Comparison of ENCODE assay signal across 8 cellular contexts in genomic region chr2:74001781-74002514, GRCh38. TPM values are rescaled to one million over a fixed set of nuclear protein-coding genes. Genes with fewer than 3 reads are reported as not detected.
DNase-seq lines count a peak whose midpoint lies in the region; ATAC-seq and TF ChIP-seq lines count a peak whose summit lies in the region.

No MANE protein-coding gene starts in this region.

- no peaks in the 10 kb centered on the region for H3K9me3 ChIP-seq in CD8-positive, alpha-beta memory T cell (ENCODE audit: low read length)
- H3K9me3 ChIP-seq in colonic mucosa (no peaks in the 10 kb centered on the region), neutrophil (no peaks in the 10 kb centered on the region), PC-9 (ENCODE audit: insufficient read depth, low read depth) (no peaks in the 10 kb centered on the region)

- H3K9me2 ChIP-seq in PC-9 (ENCODE audit: insufficient read depth): no peaks in the 10 kb centered on the region

- peak; percentile 44 for ATAC-seq in GM19463 (IDR thresholded peaks at IDR 0.05; ENCODE audit: unreplicated experiment)
- peak; percentile 30 for ATAC-seq in HG03558 (IDR thresholded peaks at IDR 0.05; ENCODE audit: extremely low read depth, unreplicated experiment)

- H3K9ac ChIP-seq in colonic mucosa (ENCODE audit: low read depth in 2 of 2, low read length in 2 of 2): no peak overlapping the region

- intact Hi-C loops in colonic mucosa (cut with DNase I): no loop called here
- intact Hi-C loops in PC-9 (cut with micrococcal nuclease; ENCODE audit: unreplicated experiment): no loop called here

- DNase-seq in CD8-positive, alpha-beta memory T cell: no peak
- no peak for DNase-seq in colonic mucosa
- DNase-seq in PC-9: no peak
- DNase-seq in NCI-H1436 (lab: John Stamatoyannopoulos, UW): no peak
- no peak for DNase-seq in NCI-H187 (lab: John Stamatoyannopoulos, UW)

- peak overlapping the region; percentile 85 to 93 (median 87) for H3K4me3 Mint-ChIP-seq in CD8-positive, alpha-beta memory T cell

- H3K36me3 Mint-ChIP-seq in CD8-positive, alpha-beta memory T cell: peaks cover 0 to 17% (median 2%) of the 10 kb centered on the region in 3 donors

- peaks cover 43% of the 10 kb centered on the region for H3K4me1 ChIP-seq in CD8-positive, alpha-beta memory T cell (ENCODE audit: insufficient read depth, low read length)
- H3K4me1 ChIP-seq in colonic mucosa: peaks cover 10% of the 10 kb centered on the region
- peaks cover 16 to 35% of the 10 kb centered on the region in 2 experiments for H3K4me1 ChIP-seq in neutrophil (ENCODE audit: control insufficient read depth in 1 of 2, insufficient read depth in 1 of 2, low read depth in 1 of 2, low read length in 1 of 2)
- peaks cover 13% of the 10 kb centered on the region for H3K4me1 ChIP-seq in PC-9 (replicated peaks; ENCODE audit: insufficient read depth)

- H3K4me3 ChIP-seq in CD8-positive, alpha-beta memory T cell (ENCODE audit: low read length): peak overlapping the region; percentile 35
- H3K4me3 ChIP-seq in colonic mucosa (peak overlapping the region; percentile 51), neutrophil (ENCODE audit: low read depth in 1 of 2, low read length in 1 of 2) (peak overlapping the region; percentile 57 to 72), PC-9 (no peak overlapping the region)

- H3K4me1 Mint-ChIP-seq in CD8-positive, alpha-beta memory T cell: peaks cover 48 to 66% (median 66%) of the 10 kb centered on the region in 3 donors

- H3K36me3 ChIP-seq in CD8-positive, alpha-beta memory T cell (ENCODE audit: insufficient read depth, low read length): peaks cover 9% of the 10 kb centered on the region
- H3K36me3 ChIP-seq in colonic mucosa: no peaks in the 10 kb centered on the region
- H3K36me3 ChIP-seq in neutrophil: peaks cover 29% of the 10 kb centered on the region
- H3K36me3 ChIP-seq in PC-9 (ENCODE audit: low read depth): no peaks in the 10 kb centered on the region; the same call in 1 of the 2 replicates

- H3K27ac Mint-ChIP-seq in CD8-positive, alpha-beta memory T cell: peak overlapping the region; percentile 79 to 99 (median 88)

- peaks cover 49% of the 10 kb centered on the region for H4K20me1 ChIP-seq in PC-9 (ENCODE audit: insufficient read depth)

- no peaks in the 10 kb centered on the region for H3K9me3 Mint-ChIP-seq in CD8-positive, alpha-beta memory T cell

- peaks cover 0 to 3% of the 10 kb centered on the region in 2 donors for H3K27me3 Mint-ChIP-seq in CD8-positive, alpha-beta memory T cell

- H3K79me2 ChIP-seq in PC-9 (ENCODE audit: low read depth): peaks cover 63% of the 10 kb centered on the region

- BruUV-seq in PC-9 (replicated peaks; lab: Mats Ljungman, UMichigan): no TSS peak

- H3K27me3 ChIP-seq in CD8-positive, alpha-beta memory T cell (ENCODE audit: insufficient read depth, low read length, poor library complexity, severe bottlenecking): no peaks in the 10 kb centered on the region
- no peaks in the 10 kb centered on the region for H3K27me3 ChIP-seq in colonic mucosa
- H3K27me3 ChIP-seq in neutrophil: peaks cover 21% of the 10 kb centered on the region
- no peaks in the 10 kb centered on the region for H3K27me3 ChIP-seq in PC-9 (ENCODE audit: insufficient read depth, low read depth)

- H3K4me2 ChIP-seq in PC-9: no peak overlapping the region

- no peak overlapping the region for H2AFZ ChIP-seq in PC-9

- H3K27ac ChIP-seq in CD8-positive, alpha-beta memory T cell (ENCODE audit: low read depth, low read length): no peak overlapping the region
- no peak overlapping the region for H3K27ac ChIP-seq in colonic mucosa
- peak overlapping the region; percentile 53 for H3K27ac ChIP-seq in neutrophil
- no peak overlapping the region for H3K27ac ChIP-seq in PC-9

- POLR2A ChIA-PET in CD8-positive, alpha-beta memory T cell (lab: Charles Lee): interaction anchor here (0.5 to 0.8 kb wide), 2 partner anchors 31 to 65 kb away, joined by 3 read pairs; no protein-coding TSS in a partner anchor
- POLR2A ChIA-PET in PC-9 (lab: Charles Lee; ENCODE audit: unreplicated experiment): no interaction called here

- H3F3A ChIP-seq in PC-9 (ENCODE audit: insufficient read depth, low read depth): peaks cover 6% of the 10 kb centered on the region; the same call in 1 of the 2 replicates

- TF ChIP-seq CTCF in colonic mucosa (IDR thresholded peaks at IDR 0.05) (no peak), neutrophil (IDR thresholded peaks at IDR 0.05) (no peak), PC-9 (conservative IDR thresholded peaks at IDR 0.05) (no peak)

- CTCF ChIA-PET in CD8-positive, alpha-beta memory T cell (lab: Charles Lee): interaction anchor here (1.3 to 4.5 kb wide), 2 partner anchors 15 to 20 kb away, joined by 3 to 21 read pairs; no protein-coding TSS in a partner anchor
- CTCF ChIA-PET in PC-9 (lab: Charles Lee): no interaction called here

RNA-seq across cellular contexts. Expression of gene TET3, which starts 17.2 kb away (rescaled TPM):
- 10 to 100 TPM; 19.9 to 20.5 TPM for total RNA-seq in CD8-positive, alpha-beta memory T cell
- 0.78 TPM for polyA plus RNA-seq in CD8-positive, alpha-beta memory T cell
- total RNA-seq in colonic mucosa: 10 to 100 TPM; 17.8 to 22.9 TPM
- 17.1 and 19.1 TPM in 2 replicates for total RNA-seq in PC-9 (2021)
